In genomic region chr1:46401514-46401913, GRCh38 we compare ENCODE assay signal across 14 cellular contexts. TPM values are rescaled to one million over a fixed set of nuclear protein-coding genes. Genes with fewer than 3 reads are reported as not detected.
A peak's percentile ranks its signal among the peaks of the same experiment; 100 is the strongest.
DNase-seq lines count a peak whose midpoint lies in the region; ATAC-seq and TF ChIP-seq lines count a peak whose summit lies in the region.
"Had no signal": no experiment of that assay in that cellular context is flagged by ENCODE, and none has a peak within 500 bp of the region (broad histone marks: within the 10 kb centered on the region; RNA-seq: fewer than 3 reads in every experiment).

No MANE protein-coding gene starts in this region.

- TF ChIP-seq CTCF in foreskin keratinocyte (conservative IDR thresholded peaks at IDR 0.05) = no peak

- ATAC-seq in foreskin keratinocyte = peak; percentile 13
- ATAC-seq: naive thymus-derived CD8-positive, alpha-beta T cell had no signal

- H3K4me1 ChIP-seq in foreskin keratinocyte = no peaks in the 10 kb centered on the region
- peaks cover 13 to 52% (median 34%) of the 10 kb centered on the region in 3 donors for H3K4me1 ChIP-seq in skeletal muscle tissue (ENCODE audit: control insufficient read depth in 3 of 3, insufficient read depth in 3 of 3, low read length in 3 of 3)

- H3K36me3 ChIP-seq in skeletal muscle tissue (ENCODE audit: control insufficient read depth in 3 of 3, insufficient read depth in 3 of 3, low read length in 3 of 3) = peaks cover 0 to 4% (median 0%) of the 10 kb centered on the region in 3 donors

- H3K27me3 ChIP-seq in foreskin keratinocyte (no peaks in the 10 kb centered on the region), skeletal muscle tissue (ENCODE audit: control insufficient read depth in 3 of 3, insufficient read depth in 3 of 3, low read length in 3 of 3) (no peaks in the 10 kb centered on the region)

- peak overlapping the region in 1 of 3 donors; percentile 57 for H3K4me3 ChIP-seq in skeletal muscle tissue (ENCODE audit: low read length in 3 of 3)
- H3K4me3 ChIP-seq: smooth muscle cell had no signal

- DNase-seq in DMS53 treated with DMSO at 0.1 percent for 48 hours (lab: John Stamatoyannopoulos, UW; ENCODE audit: unreplicated experiment) (peak; percentile 35), foreskin keratinocyte (peak in 1 of 2 donors; percentile 36), mucosa of gallbladder (ENCODE audit: low spot score) (no peak), NCI-H2171 treated with DMSO at 0.1 percent for 48 hours (lab: John Stamatoyannopoulos, UW) (no peak), HT-29 (ENCODE audit: low spot score) (no peak)
- DNase-seq in activated CD4-positive, CD25-positive, alpha-beta regulatory T cell treated with anti-CD3 and anti-CD28 coated beads, Interleukin-2, amount 50 U/mL, for 72 hours = no peak
- DNase-seq: activated CD4-positive, alpha-beta T cell treated with anti-CD3 and anti-CD28 coated beads for 1 hour; activated T-cell treated with anti-CD3 and anti-CD28 coated beads, Interleukin-2, amount 50 U/mL, for 24 hours; CD4-positive, alpha-beta T cell; naive thymus-derived CD8-positive, alpha-beta T cell; SK-N-SH had no signal

- peak overlapping the region in 2 of 3 donors; percentile 19 to 51 for H3K9ac ChIP-seq in skeletal muscle tissue (ENCODE audit: low read depth in 1 of 3, low read length in 3 of 3)
- H3K9ac ChIP-seq: SK-N-SH had no signal

- H3K27ac ChIP-seq in angular gyrus (ENCODE audit: low read depth, low read length) = peak overlapping the region; percentile 91
- H3K27ac ChIP-seq in foreskin keratinocyte = no peak overlapping the region
- H3K27ac ChIP-seq in skeletal muscle tissue (ENCODE audit: low read depth, low read length) = peak overlapping the region; percentile 36

- H3K9me3 ChIP-seq in skeletal muscle tissue (ENCODE audit: control insufficient read depth in 3 of 3, low read length in 3 of 3) = no peaks in the 10 kb centered on the region
- H3K9me3 ChIP-seq: SK-N-SH had no signal

RNA-seq across cellular contexts. Expression of gene FAAH, which starts 7.4 kb away (rescaled TPM):
- 9.8 and 9.9 TPM in 2 replicates for total RNA-seq in foreskin keratinocyte
- polyA plus RNA-seq in foreskin keratinocyte = 9.2 and 9.4 TPM in 2 replicates
- 13.6 TPM for total RNA-seq in skeletal muscle tissue
- 48.1 TPM for total RNA-seq in mucosa of gallbladder
- 53.2 and 62.9 TPM in 2 replicates for total RNA-seq in HT-29 (2014; rRNA removed; shearing (Covaris generic))
